ENCODE assay signal across 2 cellular contexts in the genomic region with DNA sequence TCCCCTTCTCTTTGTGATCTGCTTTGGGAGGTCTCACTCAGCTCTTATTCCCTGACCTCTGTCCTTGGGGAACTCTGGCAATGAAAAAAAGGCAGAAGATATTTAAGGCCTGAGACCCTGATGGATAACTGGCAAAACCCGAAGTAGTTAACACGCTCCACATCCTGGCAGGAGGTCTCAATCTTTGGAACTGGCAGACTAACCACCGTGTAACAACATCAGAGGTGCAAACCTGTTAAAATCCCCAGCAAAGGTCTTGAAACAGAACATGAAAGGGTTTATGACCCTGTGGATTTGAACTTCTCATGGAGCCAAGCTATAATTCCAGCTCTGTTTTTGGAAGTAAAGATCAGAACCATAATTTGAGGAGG.
TF ChIP-seq lines count a peak whose summit lies in the region.

No MANE protein-coding gene starts in this region.

TF ChIP-seq in K562, 482 proteins besides CTCF, POLR2A, EP300 and RAD21:
- TF ChIP-seq RUNX1 (IDR thresholded peaks at IDR 0.05; ENCODE audit: low read depth) (no peak), RCOR1 (IDR thresholded peaks at IDR 0.05; ENCODE audit: borderline replicate concordance in 1 of 2, low read depth in 2 of 2, low read length in 2 of 2) (no peak), ZNF79 (CRISPR knock-in tag; IDR thresholded peaks at IDR 0.05; ENCODE audit: low read depth) (no peak), NUFIP1 (IDR thresholded peaks at IDR 0.05; ENCODE audit: partially characterized antibody) (no peak), GATAD2B (IDR thresholded peaks at IDR 0.05; ENCODE audit: borderline replicate concordance) (no peak), U2AF1 (optimal IDR thresholded peaks at IDR 0.05; ENCODE audit: low read depth, low read length) (no peak), MLLT1 (IDR thresholded peaks at IDR 0.05) (no peak), ZFPM2 (CRISPR knock-in tag; IDR thresholded peaks at IDR 0.05) (no peak), RBM14 (IDR thresholded peaks at IDR 0.05; ENCODE audit: borderline replicate concordance, insufficient read depth, low read depth, low read length) (no peak), SRF (CRISPR knock-in tag; IDR thresholded peaks at IDR 0.05) (no peak), MCM5 (IDR thresholded peaks at IDR 0.05; ENCODE audit: low read depth) (no peak), ETV5 (CRISPR knock-in tag; IDR thresholded peaks at IDR 0.05; ENCODE audit: low read depth) (no peak), ZNF347 (CRISPR knock-in tag; IDR thresholded peaks at IDR 0.05; ENCODE audit: low read depth) (no peak)
- TF ChIP-seq, protein P1, sequence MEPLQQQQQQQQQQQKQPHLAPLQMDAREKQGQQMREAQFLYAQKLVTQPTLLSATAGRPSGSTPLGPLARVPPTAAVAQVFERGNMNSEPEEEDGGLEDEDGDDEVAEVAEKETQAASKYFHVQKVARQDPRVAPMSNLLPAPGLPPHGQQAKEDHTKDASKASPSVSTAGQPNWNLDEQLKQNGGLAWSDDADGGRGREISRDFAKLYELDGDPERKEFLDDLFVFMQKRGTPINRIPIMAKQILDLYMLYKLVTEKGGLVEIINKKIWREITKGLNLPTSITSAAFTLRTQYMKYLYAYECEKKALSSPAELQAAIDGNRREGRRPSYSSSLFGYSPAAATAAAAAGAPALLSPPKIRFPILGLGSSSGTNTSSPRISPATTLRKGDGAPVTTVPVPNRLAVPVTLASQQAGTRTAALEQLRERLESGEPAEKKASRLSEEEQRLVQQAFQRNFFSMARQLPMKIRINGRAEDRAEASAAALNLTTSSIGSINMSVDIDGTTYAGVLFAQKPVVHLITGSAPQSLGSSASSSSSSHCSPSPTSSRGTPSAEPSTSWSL (CRISPR knock-in tag; IDR thresholded peaks at IDR 0.05; ENCODE audit: borderline replicate concordance) = no peak
- TF ChIP-seq, protein P2, sequence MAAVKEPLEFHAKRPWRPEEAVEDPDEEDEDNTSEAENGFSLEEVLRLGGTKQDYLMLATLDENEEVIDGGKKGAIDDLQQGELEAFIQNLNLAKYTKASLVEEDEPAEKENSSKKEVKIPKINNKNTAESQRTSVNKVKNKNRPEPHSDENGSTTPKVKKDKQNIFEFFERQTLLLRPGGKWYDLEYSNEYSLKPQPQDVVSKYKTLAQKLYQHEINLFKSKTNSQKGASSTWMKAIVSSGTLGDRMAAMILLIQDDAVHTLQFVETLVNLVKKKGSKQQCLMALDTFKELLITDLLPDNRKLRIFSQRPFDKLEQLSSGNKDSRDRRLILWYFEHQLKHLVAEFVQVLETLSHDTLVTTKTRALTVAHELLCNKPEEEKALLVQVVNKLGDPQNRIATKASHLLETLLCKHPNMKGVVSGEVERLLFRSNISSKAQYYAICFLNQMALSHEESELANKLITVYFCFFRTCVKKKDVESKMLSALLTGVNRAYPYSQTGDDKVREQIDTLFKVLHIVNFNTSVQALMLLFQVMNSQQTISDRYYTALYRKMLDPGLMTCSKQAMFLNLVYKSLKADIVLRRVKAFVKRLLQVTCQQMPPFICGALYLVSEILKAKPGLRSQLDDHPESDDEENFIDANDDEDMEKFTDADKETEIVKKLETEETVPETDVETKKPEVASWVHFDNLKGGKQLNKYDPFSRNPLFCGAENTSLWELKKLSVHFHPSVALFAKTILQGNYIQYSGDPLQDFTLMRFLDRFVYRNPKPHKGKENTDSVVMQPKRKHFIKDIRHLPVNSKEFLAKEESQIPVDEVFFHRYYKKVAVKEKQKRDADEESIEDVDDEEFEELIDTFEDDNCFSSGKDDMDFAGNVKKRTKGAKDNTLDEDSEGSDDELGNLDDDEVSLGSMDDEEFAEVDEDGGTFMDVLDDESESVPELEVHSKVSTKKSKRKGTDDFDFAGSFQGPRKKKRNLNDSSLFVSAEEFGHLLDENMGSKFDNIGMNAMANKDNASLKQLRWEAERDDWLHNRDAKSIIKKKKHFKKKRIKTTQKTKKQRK (IDR thresholded peaks at IDR 0.05; ENCODE audit: borderline replicate concordance, low read depth, low read length) = no peak
- TF ChIP-seq, protein P3, sequence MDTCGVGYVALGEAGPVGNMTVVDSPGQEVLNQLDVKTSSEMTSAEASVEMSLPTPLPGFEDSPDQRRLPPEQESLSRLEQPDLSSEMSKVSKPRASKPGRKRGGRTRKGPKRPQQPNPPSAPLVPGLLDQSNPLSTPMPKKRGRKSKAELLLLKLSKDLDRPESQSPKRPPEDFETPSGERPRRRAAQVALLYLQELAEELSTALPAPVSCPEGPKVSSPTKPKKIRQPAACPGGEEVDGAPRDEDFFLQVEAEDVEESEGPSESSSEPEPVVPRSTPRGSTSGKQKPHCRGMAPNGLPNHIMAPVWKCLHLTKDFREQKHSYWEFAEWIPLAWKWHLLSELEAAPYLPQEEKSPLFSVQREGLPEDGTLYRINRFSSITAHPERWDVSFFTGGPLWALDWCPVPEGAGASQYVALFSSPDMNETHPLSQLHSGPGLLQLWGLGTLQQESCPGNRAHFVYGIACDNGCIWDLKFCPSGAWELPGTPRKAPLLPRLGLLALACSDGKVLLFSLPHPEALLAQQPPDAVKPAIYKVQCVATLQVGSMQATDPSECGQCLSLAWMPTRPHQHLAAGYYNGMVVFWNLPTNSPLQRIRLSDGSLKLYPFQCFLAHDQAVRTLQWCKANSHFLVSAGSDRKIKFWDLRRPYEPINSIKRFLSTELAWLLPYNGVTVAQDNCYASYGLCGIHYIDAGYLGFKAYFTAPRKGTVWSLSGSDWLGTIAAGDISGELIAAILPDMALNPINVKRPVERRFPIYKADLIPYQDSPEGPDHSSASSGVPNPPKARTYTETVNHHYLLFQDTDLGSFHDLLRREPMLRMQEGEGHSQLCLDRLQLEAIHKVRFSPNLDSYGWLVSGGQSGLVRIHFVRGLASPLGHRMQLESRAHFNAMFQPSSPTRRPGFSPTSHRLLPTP (IDR thresholded peaks at IDR 0.05; ENCODE audit: borderline replicate concordance, extremely low read depth, insufficient read length) = no peak

TF ChIP-seq in liver, 16 proteins besides CTCF, POLR2A, EP300 and RAD21:
- TF ChIP-seq RXRA (IDR thresholded peaks at IDR 0.05) (no peak), GABPA (IDR thresholded peaks at IDR 0.05 in 1 of 2, conservative IDR thresholded peaks at IDR 0.05 in 1 of 2) (no peak), YY1 (IDR thresholded peaks at IDR 0.05) (no peak), JUND (IDR thresholded peaks at IDR 0.05) (no peak), NR2F2 (IDR thresholded peaks at IDR 0.05) (no peak), HNF4A (conservative IDR thresholded peaks at IDR 0.05) (no peak), REST (IDR thresholded peaks at IDR 0.05) (no peak)
- TF ChIP-seq, protein P4, sequence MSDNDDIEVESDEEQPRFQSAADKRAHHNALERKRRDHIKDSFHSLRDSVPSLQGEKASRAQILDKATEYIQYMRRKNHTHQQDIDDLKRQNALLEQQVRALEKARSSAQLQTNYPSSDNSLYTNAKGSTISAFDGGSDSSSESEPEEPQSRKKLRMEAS (IDR thresholded peaks at IDR 0.05) = no peak
